Comparison of ENCODE assay signal across 12 cellular contexts in the genomic region with DNA sequence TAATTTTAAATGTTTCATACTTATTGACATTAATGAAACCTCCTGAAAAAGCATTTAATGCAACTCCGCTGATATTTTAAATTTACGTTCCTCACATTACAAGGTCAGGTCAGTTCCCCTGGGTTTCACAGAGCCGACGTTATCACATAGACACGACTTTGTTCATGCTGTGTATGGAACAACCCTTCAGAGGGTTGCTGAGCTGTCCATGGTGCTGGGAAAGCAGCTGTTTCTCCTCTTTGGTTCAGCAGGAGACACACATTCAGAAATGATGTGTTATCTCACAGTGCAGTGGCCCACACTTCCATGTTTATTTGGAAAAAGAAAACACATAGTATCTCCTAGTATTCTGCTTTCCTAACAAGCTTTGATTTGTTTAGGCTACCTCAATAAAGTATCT. TPM values are rescaled to one million over a fixed set of nuclear protein-coding genes. Genes with fewer than 3 reads are reported as not detected.
DNase-seq lines count a peak whose midpoint lies in the region; ATAC-seq and TF ChIP-seq lines count a peak whose summit lies in the region.
"Had no signal": no experiment of that assay in that cellular context is flagged by ENCODE, and none has a peak within 500 bp of the region (broad histone marks: within the 10 kb centered on the region; RNA-seq: fewer than 3 reads in every experiment).

No MANE protein-coding gene starts in this region.

- peak; percentile 71 for ATAC-seq in DND-41 (ENCODE audit: insufficient read depth, low read depth)
- peak; percentile 52 for ATAC-seq in left lung
- no peak for ATAC-seq in HG03521 (IDR thresholded peaks at IDR 0.05; ENCODE audit: unreplicated experiment)
- no peak for ATAC-seq in activated T-cell treated with anti-CD3 and anti-CD28 coated beads, Interleukin-2, amount 50 U/mL, for 4 hours
- ATAC-seq in Right ventricle myocardium inferior: no peak

- no peak overlapping the region for H3K4me3 Mint-ChIP-seq in activated T-cell treated with anti-CD3 and anti-CD28 coated beads, Interleukin-2, amount 50 U/mL, for 4 hours
- H3K4me3 Mint-ChIP-seq: T-helper 1 cell treated with Interleukin-12 subunit alpha and Interleukin-12 subunit beta and Interleukin-4 antibody, amounts not matched to agents 30 μg/mL and 1 μg/mL, for 36 hours had no signal

- H3K27me3 Mint-ChIP-seq in activated T-cell treated with anti-CD3 and anti-CD28 coated beads, Interleukin-2, amount 50 U/mL, for 4 hours (ENCODE audit: low read depth): no peaks in the 10 kb centered on the region

- no peak for TF ChIP-seq RAD21 in Ishikawa (IDR thresholded peaks at IDR 0.05; ENCODE audit: low read depth)

- H3K27ac ChIP-seq in DND-41 (ENCODE audit: low read length) (no peak overlapping the region), left lung (no peak overlapping the region)

- H3K4me3 ChIP-seq in DND-41 (ENCODE audit: low read depth in 1 of 2, low read length in 2 of 2) (no peak overlapping the region), left lung (no peak overlapping the region)
- H3K4me3 ChIP-seq: lung had no signal

- TF ChIP-seq EP300 in Ishikawa (IDR thresholded peaks at IDR 0.05; ENCODE audit: borderline replicate concordance): no peak

- H3K27me3 ChIP-seq in DND-41 (ENCODE audit: insufficient read depth, low read length, poor library complexity) (no peaks in the 10 kb centered on the region), left lung (no peaks in the 10 kb centered on the region)

- H3K36me3 Mint-ChIP-seq in activated T-cell treated with anti-CD3 and anti-CD28 coated beads, Interleukin-2, amount 50 U/mL, for 4 hours (ENCODE audit: insufficient read depth): no peaks in the 10 kb centered on the region

- no peak overlapping the region for H3K9ac ChIP-seq in DND-41 (ENCODE audit: low read depth, low read length)

- H3K4me1 ChIP-seq in DND-41 (ENCODE audit: insufficient read depth, low read length) (no peaks in the 10 kb centered on the region), left lung (no peaks in the 10 kb centered on the region)

- no peaks in the 10 kb centered on the region for H4K20me1 ChIP-seq in DND-41 (ENCODE audit: insufficient read depth, low read length)

- H2AFZ ChIP-seq in DND-41 (ENCODE audit: low read depth, low read length): no peak overlapping the region

- TF ChIP-seq CTCF in DND-41 (IDR thresholded peaks at IDR 0.05; ENCODE audit: borderline replicate concordance, extremely low read depth, low read length, poor library complexity, severe bottlenecking) (no peak), left lung (IDR thresholded peaks at IDR 0.05) (no peak)

- intact Hi-C loops in left lung (cut with DNase I): no loop called here
- intact Hi-C loops in Right ventricle myocardium inferior (cut with DNase I): no loop called here

- H3K4me1 Mint-ChIP-seq in activated T-cell treated with anti-CD3 and anti-CD28 coated beads, Interleukin-2, amount 50 U/mL, for 4 hours (ENCODE audit: low read depth): no peaks in the 10 kb centered on the region

- no peaks in the 10 kb centered on the region for H3K79me2 ChIP-seq in DND-41 (ENCODE audit: insufficient read depth, low read length)

- no peak overlapping the region for H3K4me2 ChIP-seq in DND-41 (ENCODE audit: insufficient read depth, low read length)

- DNase-seq in DND-41: peak; percentile 46
- peak; percentile 49 for DNase-seq in amniotic epithelial cell (ENCODE audit: low read depth)
- DNase-seq in left lung: peak in 1 of 2 donors; percentile 33
- no peak for DNase-seq in pons (ENCODE audit: low spot score)
- no peak for DNase-seq in activated T-cell treated with anti-CD3 and anti-CD28 coated beads, Interleukin-2, amount 50 U/mL, for 4 hours
- no peak for DNase-seq in Right ventricle myocardium inferior (ENCODE audit: missing footprints)
- DNase-seq: caudate nucleus, NCI-H1105 had no signal

- H3K9me3 ChIP-seq in DND-41 (ENCODE audit: insufficient read depth, low read length, severe bottlenecking): no peaks in the 10 kb centered on the region
- no peaks in the 10 kb centered on the region for H3K9me3 ChIP-seq in left lung

- no peaks in the 10 kb centered on the region for H3K9me3 Mint-ChIP-seq in activated T-cell treated with anti-CD3 and anti-CD28 coated beads, Interleukin-2, amount 50 U/mL, for 4 hours
- H3K9me3 Mint-ChIP-seq: T-helper 1 cell treated with Interleukin-12 subunit alpha and Interleukin-12 subunit beta and Interleukin-4 antibody, amounts not matched to agents 30 μg/mL and 1 μg/mL, for 36 hours had no signal

- H3K36me3 ChIP-seq in DND-41 (ENCODE audit: insufficient read depth, low read length) (no peaks in the 10 kb centered on the region), left lung (no peaks in the 10 kb centered on the region)

TF ChIP-seq in Ishikawa, 13 proteins besides CTCF, POLR2A, EP300 and RAD21:
- TF ChIP-seq FOXM1 (IDR thresholded peaks at IDR 0.05; ENCODE audit: borderline replicate concordance, low read depth): no peak
- no peak for TF ChIP-seq TCF12 (IDR thresholded peaks at IDR 0.05; ENCODE audit: low read depth)
- TF ChIP-seq, protein P1, sequence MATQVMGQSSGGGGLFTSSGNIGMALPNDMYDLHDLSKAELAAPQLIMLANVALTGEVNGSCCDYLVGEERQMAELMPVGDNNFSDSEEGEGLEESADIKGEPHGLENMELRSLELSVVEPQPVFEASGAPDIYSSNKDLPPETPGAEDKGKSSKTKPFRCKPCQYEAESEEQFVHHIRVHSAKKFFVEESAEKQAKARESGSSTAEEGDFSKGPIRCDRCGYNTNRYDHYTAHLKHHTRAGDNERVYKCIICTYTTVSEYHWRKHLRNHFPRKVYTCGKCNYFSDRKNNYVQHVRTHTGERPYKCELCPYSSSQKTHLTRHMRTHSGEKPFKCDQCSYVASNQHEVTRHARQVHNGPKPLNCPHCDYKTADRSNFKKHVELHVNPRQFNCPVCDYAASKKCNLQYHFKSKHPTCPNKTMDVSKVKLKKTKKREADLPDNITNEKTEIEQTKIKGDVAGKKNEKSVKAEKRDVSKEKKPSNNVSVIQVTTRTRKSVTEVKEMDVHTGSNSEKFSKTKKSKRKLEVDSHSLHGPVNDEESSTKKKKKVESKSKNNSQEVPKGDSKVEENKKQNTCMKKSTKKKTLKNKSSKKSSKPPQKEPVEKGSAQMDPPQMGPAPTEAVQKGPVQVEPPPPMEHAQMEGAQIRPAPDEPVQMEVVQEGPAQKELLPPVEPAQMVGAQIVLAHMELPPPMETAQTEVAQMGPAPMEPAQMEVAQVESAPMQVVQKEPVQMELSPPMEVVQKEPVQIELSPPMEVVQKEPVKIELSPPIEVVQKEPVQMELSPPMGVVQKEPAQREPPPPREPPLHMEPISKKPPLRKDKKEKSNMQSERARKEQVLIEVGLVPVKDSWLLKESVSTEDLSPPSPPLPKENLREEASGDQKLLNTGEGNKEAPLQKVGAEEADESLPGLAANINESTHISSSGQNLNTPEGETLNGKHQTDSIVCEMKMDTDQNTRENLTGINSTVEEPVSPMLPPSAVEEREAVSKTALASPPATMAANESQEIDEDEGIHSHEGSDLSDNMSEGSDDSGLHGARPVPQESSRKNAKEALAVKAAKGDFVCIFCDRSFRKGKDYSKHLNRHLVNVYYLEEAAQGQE (IDR thresholded peaks at IDR 0.05; ENCODE audit: low read depth): peak; percentile 93
- no peak for TF ChIP-seq CREB1 (IDR thresholded peaks at IDR 0.05; ENCODE audit: low read depth)
TF ChIP-seq in Ishikawa: peak in this region for 1.

RNA-seq across cellular contexts. Expression of a gene that starts 53.5 kb away (rescaled TPM):
- total RNA-seq in left lung (1 to 10 TPM in 1 of 2 donors, under 1 TPM in 1; 0.70 to 1.5 TPM), Right ventricle myocardium inferior (0.43 TPM)
- total RNA-seq in activated T-cell treated with anti-CD3 and anti-CD28 coated beads, Interleukin-2, amount 50 U/mL, for 4 hours: 1 to 10 TPM in 1 of 3 donors, under 1 TPM in 2; 0.30 to 1.3 (median 0.84) TPM

Comparison
In these comparisons a context has a peak if more than half of its experiments do, and no peak if none do; other contexts are left out.
1. ATAC-seq: peak in DND-41 (single experiment) and left lung (single experiment); none in HG03521 (single experiment), activated T-cell treated with anti-CD3 and anti-CD28 coated beads, Interleukin-2, amount 50 U/mL, for 4 hours (0 of 2) and Right ventricle myocardium inferior (single experiment).
2. DNase-seq: peak in DND-41 (single experiment) and amniotic epithelial cell (single experiment); none in pons (single experiment), activated T-cell treated with anti-CD3 and anti-CD28 coated beads, Interleukin-2, amount 50 U/mL, for 4 hours (single experiment) and Right ventricle myocardium inferior (single experiment).